16 cellular contexts compared by ENCODE assay signal in the genomic region with DNA sequence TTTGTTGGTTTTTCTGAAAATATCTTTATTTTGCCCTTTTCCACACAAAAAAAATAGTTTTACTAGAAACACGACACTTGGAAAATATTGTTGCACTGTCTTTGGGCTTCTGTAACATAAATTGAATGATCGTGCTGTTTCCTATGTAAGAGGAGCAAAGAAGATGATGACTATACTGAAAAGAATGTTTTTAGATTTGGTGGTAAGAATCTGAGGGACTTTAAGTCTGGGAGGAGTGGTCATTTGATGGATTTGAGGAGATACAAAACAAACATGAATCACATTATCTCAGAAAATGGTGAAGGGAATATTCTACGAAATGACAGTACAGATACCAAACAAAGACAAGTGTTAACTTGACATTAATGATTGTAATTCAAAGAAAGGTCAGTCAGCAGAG.
A peak's percentile ranks its signal among the peaks of the same experiment; 100 is the strongest.
DNase-seq lines count a peak whose midpoint lies in the region; ATAC-seq lines count a peak whose summit lies in the region.
"Had no signal": no experiment of that assay in that cellular context is flagged by ENCODE, and none has a peak within 500 bp of the region (broad histone marks: within the 10 kb centered on the region; RNA-seq: fewer than 3 reads in every experiment).

No MANE protein-coding gene starts in this region.

- DNase-seq in A172 (ENCODE audit: low spot score) (peak; percentile 38), LHCN-M2 (ENCODE audit: low read depth) (peak; percentile 66), astrocyte of the hippocampus (ENCODE audit: low read depth, low spot score) (peak; percentile 22), hepatic stellate cell (ENCODE audit: low spot score) (peak; percentile 21), NCI-H1436 treated with DMSO at 0.1 percent for 48 hours (lab: John Stamatoyannopoulos, UW) (no peak), T-helper 1 cell (no peak)
- no peak for DNase-seq in stimulated activated CD4-positive, alpha-beta T cell treated with anti-CD3 and anti-CD28 coated beads, Interleukin-2, amount 100 ng/mL, for 24 hours
- DNase-seq: CD8-positive, alpha-beta memory T cell; DND-41; NCI-H1436; NCI-H2029 treated with DMSO at 0.1 percent for 48 hours; NCI-H2171 treated with DMSO at 0.1 percent for 48 hours; NCI-H748 treated with DMSO at 0.1 percent for 48 hours; OCI-M1; RPMI8226 had no signal

- no peak for ATAC-seq in HG03520 (IDR thresholded peaks at IDR 0.05; ENCODE audit: unreplicated experiment)

Comparison
In these comparisons a context has a peak if more than half of its experiments do, and no peak if none do; other contexts are left out.
1. DNase-seq: peak in A172 (single experiment), LHCN-M2 (single experiment), astrocyte of the hippocampus (single experiment) and hepatic stellate cell (single experiment); none in stimulated activated CD4-positive, alpha-beta T cell treated with anti-CD3 and anti-CD28 coated beads, Interleukin-2, amount 100 ng/mL, for 24 hours (0 of 2), NCI-H1436 treated with DMSO at 0.1 percent for 48 hours (single experiment) and T-helper 1 cell (0 of 5).